Comparison of ENCODE assay signal across 22 cellular contexts in genomic region chr15:52706091-52706490, GRCh38. TPM values are rescaled to one million over a fixed set of nuclear protein-coding genes. Genes with fewer than 3 reads are reported as not detected.
DNase-seq lines count a peak whose midpoint lies in the region; ATAC-seq, FAIRE-seq and TF ChIP-seq lines count a peak whose summit lies in the region.
"Had no signal": no experiment of that assay in that cellular context is flagged by ENCODE, and none has a peak within 500 bp of the region (broad histone marks: within the 10 kb centered on the region; RNA-seq: fewer than 3 reads in every experiment).

No MANE protein-coding gene starts in this region.

- ATAC-seq in PC-3 (peak; percentile 31; the same call in 1 of the 2 replicates), left lobe of liver (no peak)

- intact Hi-C loops in PC-3 (cut with micrococcal nuclease): no loop called here

- POLR2A ChIA-PET in PC-3 (lab: Charles Lee; ENCODE audit: unreplicated experiment): no interaction called here

- H3K9me2 ChIP-seq in PC-3 (replicated peaks; ENCODE audit: low read length): no peaks in the 10 kb centered on the region

- H3K9ac ChIP-seq in PC-3 (ENCODE audit: low read length): no peak overlapping the region

- CTCF ChIA-PET in PC-3 (lab: Charles Lee): no interaction called here

- H3K27me3 ChIP-seq in PC-3 (ENCODE audit: low read length) (no peaks in the 10 kb centered on the region), bronchial epithelial cell (ENCODE audit: control insufficient read depth, insufficient read depth, low read length) (no peaks in the 10 kb centered on the region)

- H3K4me2 ChIP-seq in PC-3 (ENCODE audit: low read length): no peak overlapping the region

- no peaks in the 10 kb centered on the region for H3F3A ChIP-seq in PC-3 (ENCODE audit: low read length, unreplicated experiment)

- no peak for FAIRE-seq in bronchial epithelial cell (lab: Jason Lieb, UNC)
- FAIRE-seq: A204.1, H1 had no signal

- H3K27ac ChIP-seq in PC-3 (ENCODE audit: low read length): no peak overlapping the region

- H3K4me3 ChIP-seq in PC-3 (ENCODE audit: low read length) (no peak overlapping the region), bronchial epithelial cell (ENCODE audit: low read depth, low read length) (no peak overlapping the region)

- no peak overlapping the region for H2AFZ ChIP-seq in PC-3 (ENCODE audit: low read length)

- no peaks in the 10 kb centered on the region for H3K4me1 ChIP-seq in PC-3 (ENCODE audit: insufficient read depth, low read length)

- no peaks in the 10 kb centered on the region for H4K20me1 ChIP-seq in PC-3 (ENCODE audit: low read length)

- DNase-seq in HCEC 1CT: peak; percentile 49
- peak; percentile 6 for DNase-seq in PC-3
- peak; percentile 32 for DNase-seq in bronchial epithelial cell (ENCODE audit: low read depth)
- peak; percentile 52 for DNase-seq in renal cortical epithelial cell (ENCODE audit: low read depth)
- DNase-seq in NCI-H748 treated with DMSO at 0.1 percent for 48 hours (lab: John Stamatoyannopoulos, UW): no peak
- DNase-seq in SW 1271 (lab: John Stamatoyannopoulos, UW): no peak
- no peak for DNase-seq in T-helper 2 cell
- DNase-seq in left lobe of liver (ENCODE audit: low spot score): no peak
- DNase-seq: DMS53; EL; GF-D8; NCI-H1092 treated with DMSO at 0.1 percent for 48 hours; NCI-H1436 treated with DMSO at 0.1 percent for 48 hours; NCI-H1930; NCI-H2227 treated with DMSO at 0.1 percent for 48 hours; NCI-H510A; NCI-H774; NK-92 treated with Interleukin-12 subunit alpha and Interleukin-12 subunit beta, amount 100 ng/mL, for 24 hours; OCI-M1; Right ventricle myocardium superior had no signal

- H3K79me2 ChIP-seq in PC-3 (ENCODE audit: low read length): no peaks in the 10 kb centered on the region

- H3K9me3 ChIP-seq in PC-3 (ENCODE audit: low read length): no peaks in the 10 kb centered on the region

- no TSS peak for BruUV-seq in PC-3 (replicated peaks; lab: Mats Ljungman, UMichigan)

- no peak for TF ChIP-seq CTCF in PC-3 (conservative IDR thresholded peaks at IDR 0.05; ENCODE audit: low read depth, low read length)
- TF ChIP-seq CTCF in bronchial epithelial cell (IDR thresholded peaks at IDR 0.05; ENCODE audit: insufficient read depth, low read length, severe bottlenecking): no peak

- H3K36me3 ChIP-seq in PC-3 (ENCODE audit: low read depth, low read length) (no peaks in the 10 kb centered on the region), bronchial epithelial cell (ENCODE audit: control insufficient read depth, insufficient read depth, low read length) (no peaks in the 10 kb centered on the region)

RNA-seq across cellular contexts. Expression of gene ATOSA, which starts 26.9 kb away (rescaled TPM):
- 6.5 and 8.7 TPM in 2 replicates for total RNA-seq in PC-3 (2014; rRNA removed)
- 16.6 and 20.0 TPM in 2 replicates for total RNA-seq in bronchial epithelial cell
- 10.2 and 51.5 TPM in 2 replicates for total RNA-seq in renal cortical epithelial cell
- 29.0 TPM for total RNA-seq in left lobe of liver

Comparison
In these comparisons a context has a peak if more than half of its experiments do, and no peak if none do; other contexts are left out.
1. DNase-seq: peak in HCEC 1CT (single experiment), PC-3 (single experiment), bronchial epithelial cell (single experiment) and renal cortical epithelial cell (single experiment); none in NCI-H748 treated with DMSO at 0.1 percent for 48 hours (single experiment), SW 1271 (0 of 2), T-helper 2 cell (0 of 5) and left lobe of liver (single experiment).